21 cellular contexts compared by ENCODE assay signal in the genomic region with DNA sequence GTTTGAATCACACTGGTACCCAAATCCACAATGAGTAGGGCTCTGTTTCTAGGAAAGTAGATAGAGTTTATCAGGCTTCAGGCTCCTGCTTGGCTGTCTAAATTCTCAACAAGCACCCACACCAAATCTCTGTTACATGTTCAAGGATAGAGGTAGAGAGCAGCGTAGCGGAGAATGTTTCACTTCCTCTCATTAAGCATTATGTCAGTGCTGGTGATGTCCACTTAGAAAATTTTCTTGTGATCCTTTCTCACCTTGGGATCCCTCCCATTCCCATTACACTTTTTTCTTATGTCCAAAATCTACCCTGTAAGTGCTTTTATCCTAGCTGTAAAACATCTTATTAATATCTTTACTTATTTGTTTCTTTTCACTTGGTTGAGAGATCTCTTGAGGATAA. TPM values are rescaled to one million over a fixed set of nuclear protein-coding genes. Genes with fewer than 3 reads are reported as not detected.
DNase-seq lines count a peak whose midpoint lies in the region; ATAC-seq and TF ChIP-seq lines count a peak whose summit lies in the region.
"Had no signal": no experiment of that assay in that cellular context is flagged by ENCODE, and none has a peak within 500 bp of the region (broad histone marks: within the 10 kb centered on the region; RNA-seq: fewer than 3 reads in every experiment).

No MANE protein-coding gene starts in this region.

- ATAC-seq in GM18519 (IDR thresholded peaks at IDR 0.05; ENCODE audit: low FRiP score, unreplicated experiment) (peak; percentile 97), GM21390 (IDR thresholded peaks at IDR 0.05; ENCODE audit: unreplicated experiment) (peak; percentile 95), HG03064 (IDR thresholded peaks at IDR 0.05; ENCODE audit: low read depth, unreplicated experiment) (peak; percentile 82), activated B cell treated with CpG ODN at 0.5 μM for 24 hours (ENCODE audit: low read depth) (peak; percentile 79), HG02759 (IDR thresholded peaks at IDR 0.05; ENCODE audit: unreplicated experiment) (no peak)

- DNase-seq in activated B cell treated with CpG ODN at 0.5 μM for 24 hours (no peak), Kasumi-1 (lab: John Stamatoyannopoulos, UW) (no peak), right atrium auricular region (ENCODE audit: low spot score) (no peak)
- no peak for DNase-seq in effector CD8-positive, alpha-beta T cell (lab: John Stamatoyannopoulos, UW)
- DNase-seq: activated CD4-positive, alpha-beta T cell treated with anti-CD3 and anti-CD28 coated beads, Interleukin-2, amount 50 U/mL, for 48 hours; amygdala; DMS53; erythroblast; GOT3; islet precursor cell; midbrain; NCI-H1694 treated with DMSO at 0.1 percent for 48 hours; NCI-H748 treated with DMSO at 0.1 percent for 48 hours; nucleus accumbens; stimulated activated naive CD4-positive, alpha-beta T cell treated with Interleukin-2 at 50 U/mL for 16 hours had no signal

- no peak overlapping the region for H3K4me3 ChIP-seq in right atrium auricular region

- H3K4me3 Mint-ChIP-seq in activated B cell treated with CpG ODN at 0.5 μM for 24 hours = no peak overlapping the region

- intact Hi-C loops in activated B cell treated with CpG ODN at 0.5 μM for 24 hours (cut with micrococcal nuclease) = loop anchor here (5.0 kb wide), 1 partner anchor 75 kb away; no protein-coding TSS in a partner anchor

- TF ChIP-seq CTCF in activated B cell treated with CpG ODN at 0.5 μM for 24 hours (IDR thresholded peaks at IDR 0.05) (no peak), right atrium auricular region (IDR thresholded peaks at IDR 0.05) (no peak)

- no peaks in the 10 kb centered on the region for H3K9me3 Mint-ChIP-seq in activated B cell treated with CpG ODN at 0.5 μM for 24 hours

- POLR2A ChIA-PET in activated B cell treated with CpG ODN at 0.5 μM for 24 hours (lab: Charles Lee) = no interaction called here

- H3K36me3 ChIP-seq in right atrium auricular region = no peaks in the 10 kb centered on the region

- H3K27ac Mint-ChIP-seq in activated B cell treated with CpG ODN at 0.5 μM for 24 hours = no peak overlapping the region

- H3K27ac ChIP-seq in right atrium auricular region = no peak overlapping the region
- H3K27ac ChIP-seq: KMS-11, RWPE1 had no signal

- H3K4me1 ChIP-seq in right atrium auricular region = no peaks in the 10 kb centered on the region

- peaks cover 18% of the 10 kb centered on the region for H3K4me1 Mint-ChIP-seq in activated B cell treated with CpG ODN at 0.5 μM for 24 hours

- H3K27me3 ChIP-seq in right atrium auricular region = no peaks in the 10 kb centered on the region

- CTCF ChIA-PET in activated B cell treated with CpG ODN at 0.5 μM for 24 hours (lab: Charles Lee) = no interaction called here

- no peaks in the 10 kb centered on the region for H3K27me3 Mint-ChIP-seq in activated B cell treated with CpG ODN at 0.5 μM for 24 hours

- H3K9me3 ChIP-seq in right atrium auricular region = no peaks in the 10 kb centered on the region

- H3K36me3 Mint-ChIP-seq in activated B cell treated with CpG ODN at 0.5 μM for 24 hours (ENCODE audit: low read depth) = no peaks in the 10 kb centered on the region

RNA-seq across cellular contexts. Expression of a gene that starts 34.7 kb away (rescaled TPM):
- total RNA-seq in activated B cell treated with CpG ODN at 0.5 μM for 24 hours = 16.0 and 17.3 TPM in 2 replicates
- total RNA-seq in right atrium auricular region = under 1 TPM in 1 of 2 donors, not detected in 1; 0.12 TPM

Comparison
In these comparisons a context has a peak if more than half of its experiments do, and no peak if none do; other contexts are left out.
1. RNA of a gene that starts 34.7 kb away (total RNA-seq): 16.0 to 17.3 TPM in activated B cell treated with CpG ODN at 0.5 μM for 24 hours; 0.12 TPM in right atrium auricular region; every median in the first group is over 10 times any median in the second.